In the genomic region with DNA sequence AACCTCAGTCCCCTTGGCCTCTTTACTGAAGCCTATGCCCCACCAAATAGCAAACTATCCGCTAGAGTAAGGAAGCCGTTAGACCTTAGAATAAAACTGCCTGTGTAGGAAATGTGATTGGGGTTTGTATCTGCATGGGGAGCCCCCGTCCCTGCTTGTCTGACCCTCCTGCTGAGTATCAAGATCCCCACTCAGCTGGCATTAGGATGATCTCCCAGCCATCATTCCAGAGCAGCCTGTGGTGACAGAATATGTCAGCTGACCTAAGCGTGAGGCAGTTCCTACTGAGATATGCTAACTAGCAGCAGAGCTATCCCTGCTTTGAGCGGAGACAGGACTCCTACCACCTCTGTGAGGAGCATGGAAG, we compare ENCODE assay signal across 8 cellular contexts. TPM values are rescaled to one million over a fixed set of nuclear protein-coding genes. Genes with fewer than 3 reads are reported as not detected.
DNase-seq lines count a peak whose midpoint lies in the region; ATAC-seq and TF ChIP-seq lines count a peak whose summit lies in the region.

No MANE protein-coding gene starts in this region.

- WGBS in upper lobe of left lung, 2 donors, result 3 to 5% methylated on average over 4 to 5 of the region's 5 CpGs

- H3K36me3 ChIP-seq in mucosa of stomach (ENCODE audit: control insufficient read depth, insufficient read depth, low read length) (no peaks in the 10 kb centered on the region), upper lobe of left lung (peaks cover 0 to 13% (median 6%) of the 10 kb centered on the region in 4 donors)

- H3K4me1 ChIP-seq in mucosa of stomach (ENCODE audit: control insufficient read depth, insufficient read depth, low read length) (peaks cover 26% of the 10 kb centered on the region), upper lobe of left lung (peaks cover 17 to 43% (median 25%) of the 10 kb centered on the region in 4 donors)

- DNase-seq in CD1c-positive myeloid dendritic cell (ENCODE audit: extremely low spot score) (peak; percentile 55), LNCaP clone FGC (ENCODE audit: low read depth) (no peak), fibroblast of mammary gland (ENCODE audit: low read depth) (peak; percentile 52), upper lobe of left lung (peak in 1 of 2 donors; percentile 61), NCI-H2081 treated with DMSO at 0.1 percent for 48 hours (lab: John Stamatoyannopoulos, UW) (no peak)
- peak; percentile 59 for DNase-seq in activated CD8-positive, alpha-beta memory T cell treated with anti-CD3 and anti-CD28 coated beads, Interleukin-2, amount 50 U/mL, for 48 hours

- TF ChIP-seq CTCF in LNCaP clone FGC (IDR thresholded peaks at IDR 0.05; ENCODE audit: control insufficient read depth, extremely low read depth, insufficient read depth), result no peak
- no peak for TF ChIP-seq CTCF in fibroblast of mammary gland (conservative IDR thresholded peaks at IDR 0.05; ENCODE audit: control insufficient read depth, insufficient read depth, low read depth, low read length)
- no peak for TF ChIP-seq CTCF in upper lobe of left lung (IDR thresholded peaks at IDR 0.05)

- H3K27ac ChIP-seq in upper lobe of left lung, result peak overlapping the region; percentile 80 to 92 (median 85)

- ATAC-seq in GM19372 (IDR thresholded peaks at IDR 0.05; ENCODE audit: low read depth, unreplicated experiment) (peak; percentile 20), upper lobe of left lung (ENCODE audit: low FRiP score in 2 of 2) (peak; percentile 51 to 72)

- H3K4me3 ChIP-seq in LNCaP clone FGC (ENCODE audit: low read depth, low read length) (peak overlapping the region; percentile 72), fibroblast of mammary gland (ENCODE audit: control insufficient read depth, low read depth, low read length) (peak overlapping the region; percentile 88), mucosa of stomach (ENCODE audit: low read length) (peak overlapping the region; percentile 65), upper lobe of left lung (peak overlapping the region; percentile 86 to 97 (median 92))

- peak overlapping the region; percentile 84 for H3K9ac ChIP-seq in mucosa of stomach (ENCODE audit: low read length)

- H3K27me3 ChIP-seq in mucosa of stomach (ENCODE audit: control insufficient read depth, insufficient read depth, low read length), result no peaks in the 10 kb centered on the region
- H3K27me3 ChIP-seq in upper lobe of left lung, result no peaks in the 10 kb centered on the region

- no peak for TF ChIP-seq EP300 in upper lobe of left lung (IDR thresholded peaks at IDR 0.05)

- H3K9me3 ChIP-seq in mucosa of stomach (ENCODE audit: control insufficient read depth, low read length) (no peaks in the 10 kb centered on the region), upper lobe of left lung (no peaks in the 10 kb centered on the region)

- TF ChIP-seq POLR2A in upper lobe of left lung (IDR thresholded peaks at IDR 0.05), result no peak

RNA-seq across cellular contexts. Expression of a gene that starts 0.6 kb away (rescaled TPM):
- total RNA-seq in upper lobe of left lung, result 10 to 100 TPM; 14.3 to 21.0 (median 17.0) TPM

RNA-seq across cellular contexts. Expression of a gene that starts 53.1 kb away (rescaled TPM):
- total RNA-seq in upper lobe of left lung, result 10 to 100 TPM in 1 of 6 donors, 1 to 10 TPM in 5; 1.2 to 22.0 (median 5.2) TPM

RNA-seq across cellular contexts. Expression of a gene that starts 53.2 kb away (rescaled TPM):
- 10 to 100 TPM; 18.2 to 50.3 (median 28.5) TPM for total RNA-seq in upper lobe of left lung

RNA-seq across cellular contexts. Expression of a gene that starts 59.0 kb away (rescaled TPM):
- 1 to 10 TPM; 2.1 to 9.3 (median 6.6) TPM for total RNA-seq in upper lobe of left lung

RNA-seq across cellular contexts. Expression of a gene that starts 59.7 kb away (rescaled TPM):
- 10 to 100 TPM; 15.8 to 25.1 (median 18.8) TPM for total RNA-seq in upper lobe of left lung

Comparison
In these comparisons a context has a peak if more than half of its experiments do, and no peak if none do; other contexts are left out.
1. DNase-seq: peak in CD1c-positive myeloid dendritic cell (single experiment), activated CD8-positive, alpha-beta memory T cell treated with anti-CD3 and anti-CD28 coated beads, Interleukin-2, amount 50 U/mL, for 48 hours (single experiment) and fibroblast of mammary gland (single experiment); none in LNCaP clone FGC (single experiment) and NCI-H2081 treated with DMSO at 0.1 percent for 48 hours (single experiment).
2. Peak in every context shown above with its lines, with median percentiles within 50 percentile points of each other: H3K4me3 ChIP-seq.